24 cellular contexts compared by ENCODE assay signal in the genomic region with DNA sequence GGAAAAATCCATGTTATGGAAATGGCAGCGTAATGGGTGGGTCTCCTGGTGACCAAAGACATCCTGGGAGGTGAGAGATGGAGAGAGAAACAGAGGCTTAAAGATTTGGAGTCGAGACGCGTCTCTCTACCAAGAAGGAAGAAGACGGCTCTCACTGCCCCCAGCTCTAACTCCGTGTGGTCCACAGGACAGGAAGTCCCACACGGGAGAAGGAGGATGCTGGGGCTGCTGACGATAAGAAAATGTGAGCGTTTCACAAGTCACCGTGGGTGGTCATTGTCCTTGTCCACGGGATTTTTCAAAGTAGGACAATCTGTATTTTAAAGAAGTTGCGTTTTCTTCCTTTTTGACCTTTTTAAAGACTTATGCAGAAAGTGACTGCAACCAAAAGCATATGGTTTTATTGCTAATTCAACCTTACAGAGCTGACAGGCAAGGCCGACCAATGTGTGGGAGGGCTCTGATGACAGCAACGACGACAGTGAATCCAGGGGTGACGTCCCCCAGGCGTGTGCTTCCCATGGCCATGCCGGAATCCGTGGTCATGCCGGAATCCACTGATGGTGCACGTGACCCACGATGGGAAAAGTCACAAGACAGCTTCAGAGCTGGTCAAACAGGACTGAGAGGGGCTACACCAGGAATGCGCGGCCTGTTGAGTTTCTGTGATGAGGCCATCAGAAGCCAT.
DNase-seq lines count a peak whose midpoint lies in the region; ATAC-seq, FAIRE-seq and TF ChIP-seq lines count a peak whose summit lies in the region.
"Had no signal": no experiment of that assay in that cellular context is flagged by ENCODE, and none has a peak within 500 bp of the region (broad histone marks: within the 10 kb centered on the region; RNA-seq: fewer than 3 reads in every experiment).

No MANE protein-coding gene starts in this region.

- no peaks in the 10 kb centered on the region; a peak in 1 of 5 replicates for H3K9me3 Mint-ChIP-seq in H9
- H3K9me3 Mint-ChIP-seq: CD4-positive, alpha-beta T cell had no signal

- no peak overlapping the region for H2BK15ac ChIP-seq in H9 (ENCODE audit: low read depth, low read length)

- H3K9me3 ChIP-seq in H9 (ENCODE audit: control insufficient read depth, low read depth, low read length) (no peaks in the 10 kb centered on the region), kidney (ENCODE audit: control insufficient read depth in 1 of 2, low read length in 2 of 2) (no peaks in the 10 kb centered on the region), spleen (peaks cover 0 to 44% (median 6%) of the 10 kb centered on the region in 8 donors)

- H3K4me3 ChIP-seq in kidney (ENCODE audit: low read length in 2 of 2): no peak overlapping the region
- H3K4me3 ChIP-seq in spleen: no peak overlapping the region
- H3K4me3 ChIP-seq: BLaER1 treated with 17β-estradiol and CSF1 and Interleukin-3, amounts not matched to agents 10 nM and 100 nM; SK-N-MC had no signal

- H3K4me1 ChIP-seq in H9 (ENCODE audit: insufficient read depth, low read length) (no peaks in the 10 kb centered on the region), kidney (ENCODE audit: control insufficient read depth in 1 of 2, insufficient read depth in 1 of 2, low read depth in 1 of 2, low read length in 2 of 2) (no peaks in the 10 kb centered on the region), spleen (no peaks in the 10 kb centered on the region)
- H3K4me1 ChIP-seq: BLaER1 treated with 17β-estradiol and CSF1 and Interleukin-3, amounts not matched to agents 10 nM and 100 nM had no signal

- H4K8ac ChIP-seq in H9 (replicated peaks; ENCODE audit: insufficient read length, low read depth, low read length): no peak overlapping the region

- intact Hi-C loops in kidney (cut with DNase I) (no loop called here), spleen (cut with DNase I; ENCODE audit: low total_unique reads) (no loop called here)

- H3K36me3 Mint-ChIP-seq in H9 (ENCODE audit: insufficient read depth in 1 of 3, low read depth in 3 of 3): peaks cover 0 to 2% (median 0%) of the 10 kb centered on the region in 3 experiments; a peak in 2 of 7 replicates

- H3K27ac ChIP-seq in H9 (ENCODE audit: insufficient read length, low read depth, low read length) (no peak overlapping the region), kidney (ENCODE audit: low read depth in 2 of 2, low read length in 2 of 2) (no peak overlapping the region), spleen (no peak overlapping the region)
- H3K27ac ChIP-seq: BLaER1 treated with 17β-estradiol and CSF1 and Interleukin-3, amounts not matched to agents 10 nM and 100 nM; HL-60; SK-N-MC had no signal

- no peak overlapping the region for H3K4me2 ChIP-seq in H9 (ENCODE audit: insufficient read depth, insufficient read length, low read length)
- H3K4me2 ChIP-seq: BLaER1 treated with 17β-estradiol and CSF1 and Interleukin-3, amounts not matched to agents 10 nM and 100 nM had no signal

- TF ChIP-seq POLR2A in spleen (IDR thresholded peaks at IDR 0.05): no peak

- no peaks in the 10 kb centered on the region for H3K79me1 ChIP-seq in H9 (ENCODE audit: insufficient read depth, low read depth, low read length, poor library complexity, severe bottlenecking)

- H3K27me3 ChIP-seq in H9 (ENCODE audit: insufficient read depth, low read length) (no peaks in the 10 kb centered on the region), spleen (replicated peaks in 1 of 7) (no peaks in the 10 kb centered on the region)
- H3K27me3 ChIP-seq: BLaER1 treated with 17β-estradiol and CSF1 and Interleukin-3, amounts not matched to agents 10 nM and 100 nM had no signal

- H3K23ac ChIP-seq in H9 (ENCODE audit: insufficient read length, low read depth, low read length): no peak overlapping the region

- in situ Hi-C loops in GM13976 (cut with MboI; ENCODE audit: low sequenced_read_pairs, unreplicated experiment): no loop called here

- H4K5ac ChIP-seq in H9 (ENCODE audit: insufficient read length, low read depth, low read length): no peak overlapping the region

- H3K4me1 Mint-ChIP-seq in H9: peaks cover 0 to 3% of the 10 kb centered on the region in 2 experiments; a peak in 1 of 4 replicates

- H3K27ac Mint-ChIP-seq in H9: peak overlapping the region in 1 of 3 experiments; percentile 24; a peak in 1 of 7 replicates
- H3K27ac Mint-ChIP-seq: CD4-positive, alpha-beta T cell had no signal

- no peaks in the 10 kb centered on the region for H3K36me3 ChIP-seq in kidney (ENCODE audit: control insufficient read depth in 1 of 2, insufficient read depth in 2 of 2, low read length in 2 of 2)
- no peaks in the 10 kb centered on the region for H3K36me3 ChIP-seq in spleen
- H3K36me3 ChIP-seq: BLaER1 treated with 17β-estradiol and CSF1 and Interleukin-3, amounts not matched to agents 10 nM and 100 nM had no signal

- no peak overlapping the region for H3K56ac ChIP-seq in H9 (ENCODE audit: insufficient read length, low read depth, low read length)

- H2AFZ ChIP-seq in H9 (ENCODE audit: low read length): no peak overlapping the region

- no peaks in the 10 kb centered on the region for H3K23me2 ChIP-seq in H9 (ENCODE audit: insufficient read length, low read depth, low read length, poor library complexity, severe bottlenecking)

- ATAC-seq in GM19397 (IDR thresholded peaks at IDR 0.05; ENCODE audit: unreplicated experiment): no peak
- ATAC-seq: HCT116, Panc1 had no signal

- H3K4ac ChIP-seq in H9 (ENCODE audit: low read depth, low read length): no peak overlapping the region

- H3K18ac ChIP-seq in H9 (ENCODE audit: insufficient read length, low read depth, low read length): no peak overlapping the region

- H3K9ac ChIP-seq in H9 (ENCODE audit: extremely low read depth, insufficient read length, low read length) (no peak overlapping the region), kidney (ENCODE audit: low read length in 2 of 2) (no peak overlapping the region)
- H3K9ac ChIP-seq: BLaER1 treated with 17β-estradiol and CSF1 and Interleukin-3, amounts not matched to agents 10 nM and 100 nM had no signal

- no peak overlapping the region for H3K4me3 Mint-ChIP-seq in H9
- H3K4me3 Mint-ChIP-seq: CD4-positive, alpha-beta T cell had no signal

- no peak overlapping the region for H2BK120ac ChIP-seq in H9 (ENCODE audit: low read depth, low read length, poor library complexity, severe bottlenecking)

- TF ChIP-seq CTCF in GM13976 (IDR thresholded peaks at IDR 0.05; ENCODE audit: borderline replicate concordance, control extremely low read depth, extremely low read depth, insufficient read depth, missing control alignments) (no peak), H9 (conservative IDR thresholded peaks at IDR 0.05) (no peak), kidney (IDR thresholded peaks at IDR 0.05; ENCODE audit: borderline replicate concordance, extremely low read depth, insufficient read depth) (no peak), spleen (IDR thresholded peaks at IDR 0.05 in 8 of 11, conservative IDR thresholded peaks at IDR 0.05 in 3 of 11) (no peak)

- peak; percentile 9 for DNase-seq in GM13976 (ENCODE audit: low spot score)
- DNase-seq in H9: peak; percentile 13
- DNase-seq in kidney: peak; percentile 32
- peak; percentile 66 for DNase-seq in spleen
- no peak for DNase-seq in SIG-M5 (lab: John Stamatoyannopoulos, UW)
- no peak for DNase-seq in activated gamma-delta T cell (lab: John Stamatoyannopoulos, UW)
- DNase-seq: GOT3, Karpas-422, NCI-H1092, NCI-H1417 treated with DMSO at 0.1 percent for 48 hours, NCI-H1694 treated with DMSO at 0.1 percent for 48 hours, NCI-H2081, NCI-H2227 treated with DMSO at 0.1 percent for 48 hours, NCI-H526 treated with DMSO at 0.1 percent for 48 hours, SHP77 treated with DMSO at 0.1 percent for 48 hours had no signal

- no peaks in the 10 kb centered on the region for H3K27me3 Mint-ChIP-seq in H9 (ENCODE audit: low read depth)
- H3K27me3 Mint-ChIP-seq: CD4-positive, alpha-beta T cell had no signal

- H3K79me2 ChIP-seq in H9 (ENCODE audit: insufficient read depth, low read length): no peaks in the 10 kb centered on the region

- no peak overlapping the region for H4K91ac ChIP-seq in H9 (ENCODE audit: insufficient read length, low read depth, low read length)

- H2BK12ac ChIP-seq in H9 (ENCODE audit: insufficient read length, low read depth, low read length): no peak overlapping the region

- H3K14ac ChIP-seq in H9 (ENCODE audit: insufficient read depth, low read length): no peak overlapping the region

- H2AK5ac ChIP-seq in H9 (ENCODE audit: insufficient read length, low read length): no peak overlapping the region

- no peak overlapping the region for H2BK20ac ChIP-seq in H9 (ENCODE audit: low read depth, low read length, poor library complexity, severe bottlenecking)

- H2BK5ac ChIP-seq in H9 (ENCODE audit: insufficient read length, low read length): no peak overlapping the region

- no peak for FAIRE-seq in kidney (lab: Jason Lieb, UNC)
- FAIRE-seq: A204.1, D721Med had no signal

- no peaks in the 10 kb centered on the region for H4K20me1 ChIP-seq in H9 (ENCODE audit: control insufficient read depth, insufficient read depth, insufficient read length)
- H4K20me1 ChIP-seq: BLaER1 treated with 17β-estradiol and CSF1 and Interleukin-3, amounts not matched to agents 10 nM and 100 nM had no signal

- WGBS in H9 (ENCODE audit: extremely low coverage, insufficient read length, low lambda C conversion rate): no CpG with 5 or more reads among the region's 24 CpGs
- WGBS in spleen, 5 donors: 82 to 87% (median 83%) methylated on average over 24 of the region's 24 CpGs

- no peak overlapping the region for H3T11ph ChIP-seq in H9 (ENCODE audit: low read length)

Comparison
In these comparisons a context has a peak if more than half of its experiments do, and no peak if none do; other contexts are left out.
1. DNase-seq: peak in GM13976 (single experiment), H9 (single experiment), kidney (single experiment) and spleen (single experiment); none in SIG-M5 (single experiment) and activated gamma-delta T cell (single experiment).